Comparison of ENCODE assay signal across 8 cellular contexts in genomic region chr5:95962785-95963184, GRCh38. TPM values are rescaled to one million over a fixed set of nuclear protein-coding genes. Genes with fewer than 3 reads are reported as not detected.
DNase-seq lines count a peak whose midpoint lies in the region; ATAC-seq and TF ChIP-seq lines count a peak whose summit lies in the region.

No MANE protein-coding gene starts in this region.

- peak overlapping the region; percentile 91 for H3K27ac Mint-ChIP-seq in dendritic cell treated with granulocyte-macrophage colony-stimulating factor and Interleukin-4, amounts not matched to agents 40 ng/mL and 50 ng/mL, for 4 days
- H3K27ac Mint-ChIP-seq in natural killer cell treated with Interleukin-12 subunit alpha and Interleukin-12 subunit beta and Interleukin-15 and Interleukin-18, amount 100 ng/mL, for 72 hours: peak overlapping the region; percentile 95 to 98

- no peak for ATAC-seq in natural killer cell treated with Interleukin-12 subunit alpha and Interleukin-12 subunit beta and Interleukin-15 and Interleukin-18, amount 100 ng/mL, for 72 hours
- ATAC-seq in GM18870 (IDR thresholded peaks at IDR 0.05; ENCODE audit: unreplicated experiment): no peak

- no peak for TF ChIP-seq CTCF in BE2C (IDR thresholded peaks at IDR 0.05; ENCODE audit: low read depth, low read length)

- no peaks in the 10 kb centered on the region for H3K79me2 ChIP-seq in Karpas-422 (ENCODE audit: low read length)

- no peaks in the 10 kb centered on the region for H4K20me1 ChIP-seq in Karpas-422 (ENCODE audit: insufficient read depth, low read depth, low read length)

- H3K4me1 Mint-ChIP-seq in dendritic cell treated with granulocyte-macrophage colony-stimulating factor and Interleukin-4, amounts not matched to agents 40 ng/mL and 50 ng/mL, for 4 days (ENCODE audit: low read depth): peaks cover 40% of the 10 kb centered on the region
- H3K4me1 Mint-ChIP-seq in natural killer cell treated with Interleukin-12 subunit alpha and Interleukin-12 subunit beta and Interleukin-15 and Interleukin-18, amount 100 ng/mL, for 72 hours (ENCODE audit: low read depth in 2 of 2): peaks cover 41 to 42% of the 10 kb centered on the region in 2 donors

- H3K9ac ChIP-seq in Karpas-422 (ENCODE audit: low read length): no peak overlapping the region

- no peak overlapping the region for H3K4me2 ChIP-seq in Karpas-422 (ENCODE audit: low read depth, low read length, poor library complexity, severe bottlenecking)

- H3K36me3 ChIP-seq in BE2C (no peaks in the 10 kb centered on the region), Karpas-422 (ENCODE audit: insufficient read depth, low read length) (no peaks in the 10 kb centered on the region)

- H3K4me3 Mint-ChIP-seq in dendritic cell treated with granulocyte-macrophage colony-stimulating factor and Interleukin-4, amounts not matched to agents 40 ng/mL and 50 ng/mL, for 4 days: no peak overlapping the region
- peak overlapping the region; percentile 90 for H3K4me3 Mint-ChIP-seq in natural killer cell treated with Interleukin-12 subunit alpha and Interleukin-12 subunit beta and Interleukin-15 and Interleukin-18, amount 100 ng/mL, for 72 hours

- no peaks in the 10 kb centered on the region for H3K4me1 ChIP-seq in BE2C
- peaks cover 8% of the 10 kb centered on the region; the same call in 1 of the 2 replicates for H3K4me1 ChIP-seq in Karpas-422 (ENCODE audit: low read length)

- DNase-seq in BE2C (no peak), NCI-H82 treated with DMSO at 0.1 percent for 48 hours (lab: John Stamatoyannopoulos, UW; ENCODE audit: unreplicated experiment) (peak; percentile 57), NCI-H1694 (lab: John Stamatoyannopoulos, UW) (no peak), cerebellum (ENCODE audit: low spot score) (no peak), Karpas-422 (no peak)
- DNase-seq in natural killer cell treated with Interleukin-12 subunit alpha and Interleukin-12 subunit beta and Interleukin-15 and Interleukin-18, amount 100 ng/mL, for 72 hours (ENCODE audit: low spot score): no peak

- H2AFZ ChIP-seq in Karpas-422 (ENCODE audit: low read length): no peak overlapping the region

- H3K36me3 Mint-ChIP-seq in dendritic cell treated with granulocyte-macrophage colony-stimulating factor and Interleukin-4, amounts not matched to agents 40 ng/mL and 50 ng/mL, for 4 days (ENCODE audit: low read depth): peaks cover 15% of the 10 kb centered on the region
- H3K36me3 Mint-ChIP-seq in natural killer cell treated with Interleukin-12 subunit alpha and Interleukin-12 subunit beta and Interleukin-15 and Interleukin-18, amount 100 ng/mL, for 72 hours: peaks cover 16% of the 10 kb centered on the region

- H3K27me3 ChIP-seq in BE2C: peaks cover 9% of the 10 kb centered on the region
- no peaks in the 10 kb centered on the region for H3K27me3 ChIP-seq in Karpas-422 (ENCODE audit: low read length)

- H3K9me3 Mint-ChIP-seq in dendritic cell treated with granulocyte-macrophage colony-stimulating factor and Interleukin-4, amounts not matched to agents 40 ng/mL and 50 ng/mL, for 4 days: no peaks in the 10 kb centered on the region
- no peaks in the 10 kb centered on the region for H3K9me3 Mint-ChIP-seq in natural killer cell treated with Interleukin-12 subunit alpha and Interleukin-12 subunit beta and Interleukin-15 and Interleukin-18, amount 100 ng/mL, for 72 hours

- intact Hi-C loops in dendritic cell treated with granulocyte-macrophage colony-stimulating factor and Interleukin-4, amounts not matched to agents 40 ng/mL and 50 ng/mL, for 4 days (cut with micrococcal nuclease): loop anchor here (5.0 to 10.0 kb wide), 2 partner anchors 185 to 318 kb away; partner anchors contain the start of gene RFESD

- H3K9me2 ChIP-seq in Karpas-422 (replicated peaks; ENCODE audit: insufficient read depth, low read length): no peaks in the 10 kb centered on the region

- H3K27ac ChIP-seq in Karpas-422 (ENCODE audit: low read length): no peak overlapping the region

- H3K9me3 ChIP-seq in BE2C (no peaks in the 10 kb centered on the region), Karpas-422 (ENCODE audit: low read length) (no peaks in the 10 kb centered on the region)

- H3K4me3 ChIP-seq in BE2C (ENCODE audit: low read depth, low read length) (peak overlapping the region; percentile 79), Karpas-422 (ENCODE audit: low read length) (no peak overlapping the region)

- peaks cover 24% of the 10 kb centered on the region for H3K27me3 Mint-ChIP-seq in dendritic cell treated with granulocyte-macrophage colony-stimulating factor and Interleukin-4, amounts not matched to agents 40 ng/mL and 50 ng/mL, for 4 days
- peaks cover 0 to 4% of the 10 kb centered on the region in 2 donors for H3K27me3 Mint-ChIP-seq in natural killer cell treated with Interleukin-12 subunit alpha and Interleukin-12 subunit beta and Interleukin-15 and Interleukin-18, amount 100 ng/mL, for 72 hours

RNA-seq across cellular contexts. Expression of gene ELL2, which starts 1.1 kb away (rescaled TPM):
- polyA plus RNA-seq in BE2C (2012; ENCODE audit: insufficient read depth, insufficient read length, low read depth): 0.32 TPM
- total RNA-seq in natural killer cell treated with Interleukin-12 subunit alpha and Interleukin-12 subunit beta and Interleukin-15 and Interleukin-18, amount 100 ng/mL, for 72 hours: 100 to 1,000 TPM; 110 to 200 TPM
- total RNA-seq in cerebellum: 5.4 TPM
- 0.32 and 0.48 TPM in 2 replicates for total RNA-seq in Karpas-422 (2014; rRNA removed; shearing (Covaris generic); ENCODE audit: low replicate concordance)

Comparison
In these comparisons a context has a peak if more than half of its experiments do, and no peak if none do; other contexts are left out.
1. RNA of gene ELL2, which starts 1.1 kb away (total RNA-seq): 110 to 200 TPM in natural killer cell treated with Interleukin-12 subunit alpha and Interleukin-12 subunit beta and Interleukin-15 and Interleukin-18, amount 100 ng/mL, for 72 hours; 5.4 TPM in cerebellum (single experiment) and 0.32 to 0.48 TPM in Karpas-422; every median in the first group is over 10 times any median in the second.